In the genomic region with DNA sequence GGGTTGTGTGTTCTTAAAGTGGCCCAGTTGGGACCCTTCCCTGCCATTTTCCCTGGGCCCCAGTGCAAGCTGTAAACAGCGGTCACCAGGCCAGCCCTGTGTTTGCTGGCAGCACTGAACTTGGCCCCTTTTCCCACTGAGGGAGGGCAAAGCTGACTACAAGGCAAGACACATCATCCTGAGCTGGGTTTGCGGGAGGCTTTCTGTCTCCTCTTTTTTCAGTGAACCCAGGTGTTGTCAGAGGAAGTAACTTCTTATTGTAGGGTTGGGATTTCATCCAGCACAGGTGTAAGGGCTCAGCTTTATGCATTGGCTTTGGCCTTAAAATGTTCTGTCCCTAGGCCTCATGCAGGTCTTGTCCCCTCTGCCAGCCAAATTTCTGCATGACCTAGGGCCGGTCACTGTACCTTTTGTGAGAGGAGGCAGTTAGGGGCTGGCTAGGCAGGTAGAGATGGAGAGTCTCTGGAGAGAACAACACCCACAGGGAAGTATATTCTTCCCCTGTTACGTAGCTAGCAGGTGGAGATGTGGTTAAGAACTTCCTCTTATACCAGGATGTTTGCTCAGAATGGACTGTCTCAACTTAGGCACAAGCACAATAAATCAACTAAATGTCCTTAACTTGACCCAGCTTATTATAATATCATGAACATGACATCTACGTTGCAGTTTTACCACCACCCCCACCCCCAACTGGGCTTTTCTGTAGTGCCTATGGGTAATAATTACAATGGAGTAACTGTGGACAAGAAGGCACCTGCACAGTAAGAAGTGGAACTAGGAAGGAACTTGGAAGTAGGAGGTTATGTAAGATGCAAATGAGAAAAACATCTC, we compare ENCODE assay signal across 8 cellular contexts.
DNase-seq lines count a peak whose midpoint lies in the region; ATAC-seq and TF ChIP-seq lines count a peak whose summit lies in the region.

No MANE protein-coding gene starts in this region.

- no peaks in the 10 kb centered on the region for H3K79me2 ChIP-seq in hepatocyte

- POLR2A ChIA-PET in Caco-2 (lab: Charles Lee) = no interaction called here

- H3K4me1 ChIP-seq in hepatocyte (ENCODE audit: insufficient read depth) = no peaks in the 10 kb centered on the region
- H3K4me1 ChIP-seq in Caco-2 = no peaks in the 10 kb centered on the region

- H3K4me3 ChIP-seq in hepatocyte = no peak overlapping the region
- no peak overlapping the region for H3K4me3 ChIP-seq in Caco-2 (ENCODE audit: low read depth, low read length)

- intact Hi-C loops in posterior cingulate gyrus (cut with DNase I) (no loop called here), head of caudate nucleus (cut with DNase I) (no loop called here), Caco-2 (cut with micrococcal nuclease; ENCODE audit: unreplicated experiment) (no loop called here)

- H3K36me3 ChIP-seq in hepatocyte (replicated peaks; ENCODE audit: insufficient read depth, low read depth) = no peaks in the 10 kb centered on the region
- no peaks in the 10 kb centered on the region for H3K36me3 ChIP-seq in Caco-2 (ENCODE audit: control insufficient read depth, insufficient read depth, low read length)

- no peaks in the 10 kb centered on the region for H4K20me1 ChIP-seq in hepatocyte (ENCODE audit: insufficient read depth, poor library complexity, severe bottlenecking)

- H3K27me3 Mint-ChIP-seq in Caco-2 (ENCODE audit: insufficient read depth, unreplicated experiment) = peaks cover 3% of the 10 kb centered on the region

- no peaks in the 10 kb centered on the region for H3K4me1 Mint-ChIP-seq in Caco-2 (ENCODE audit: low read depth, unreplicated experiment)

- H3K27me3 ChIP-seq in hepatocyte (no peaks in the 10 kb centered on the region), Caco-2 (replicated peaks; ENCODE audit: control insufficient read depth, insufficient read depth, low read length) (no peaks in the 10 kb centered on the region)

- H3K9me3 ChIP-seq in hepatocyte (ENCODE audit: low read depth) = no peaks in the 10 kb centered on the region
- no peaks in the 10 kb centered on the region; the same call in none of the 2 replicates for H3K9me3 ChIP-seq in Caco-2

- H3K36me3 Mint-ChIP-seq in Caco-2 (ENCODE audit: insufficient read depth, unreplicated experiment) = no peaks in the 10 kb centered on the region

- no peak overlapping the region for H3K4me3 Mint-ChIP-seq in Caco-2 (ENCODE audit: unreplicated experiment)

- H3K27ac ChIP-seq in hepatocyte = no peak overlapping the region

- no peaks in the 10 kb centered on the region for H3K9me3 Mint-ChIP-seq in Caco-2 (ENCODE audit: unreplicated experiment)

- no TSS peak for BruUV-seq in Caco-2 (replicated peaks; lab: Mats Ljungman, UMichigan)

- CTCF ChIA-PET in Caco-2 (lab: Charles Lee) = no interaction called here

- peak; percentile 50 to 51 for DNase-seq in Kasumi-1 (lab: John Stamatoyannopoulos, UW)
- peak; percentile 8 for DNase-seq in kidney tubule cell (ENCODE audit: low spot score)
- no peak for DNase-seq in posterior cingulate gyrus
- no peak for DNase-seq in head of caudate nucleus
- DNase-seq in hepatocyte (ENCODE audit: low spot score) = no peak
- DNase-seq in Caco-2 = no peak

- 79% methylated on average over 5 of the region's 5 CpGs for WGBS in hepatocyte (ENCODE audit: low lambda C conversion rate, missing lambda C conversion rate)

- H3K9me2 ChIP-seq in hepatocyte (replicated peaks; ENCODE audit: insufficient read depth) = no peaks in the 10 kb centered on the region

- TF ChIP-seq CTCF in hepatocyte (IDR thresholded peaks at IDR 0.05; ENCODE audit: poor library complexity) = no peak
- no peak for TF ChIP-seq CTCF in Caco-2 (IDR thresholded peaks at IDR 0.05; ENCODE audit: insufficient read depth in 1 of 2, low read depth in 1 of 2, low read length in 1 of 2, severe bottlenecking in 1 of 2, unreplicated experiment in 1 of 2)

- ATAC-seq in GM18499 (IDR thresholded peaks at IDR 0.05; ENCODE audit: insufficient read depth, unreplicated experiment) (peak; percentile 97), GM21717 (IDR thresholded peaks at IDR 0.05; ENCODE audit: unreplicated experiment) (peak; percentile 95)

- H3K4me2 ChIP-seq in hepatocyte = no peak overlapping the region

- no peak overlapping the region for H3K27ac Mint-ChIP-seq in Caco-2 (ENCODE audit: unreplicated experiment)

- no peak overlapping the region for H2AFZ ChIP-seq in hepatocyte

Comparison
In these comparisons a context has a peak if more than half of its experiments do, and no peak if none do; other contexts are left out.
1. DNase-seq: peak in Kasumi-1 (2 of 2) and kidney tubule cell (single experiment); none in posterior cingulate gyrus (0 of 10), head of caudate nucleus (0 of 42), hepatocyte (single experiment) and Caco-2 (0 of 2).